In genomic region chr16:85657996-85658395, GRCh38 we compare ENCODE assay signal across 1 cellular context.
TF ChIP-seq lines count a peak whose summit lies in the region.

No MANE protein-coding gene starts in this region.

TF ChIP-seq in HCT116, 20 proteins besides CTCF, POLR2A, EP300 and RAD21:
- TF ChIP-seq SIN3A (IDR thresholded peaks at IDR 0.05; ENCODE audit: low read depth) (no peak), CBX3 (IDR thresholded peaks at IDR 0.05; ENCODE audit: low read depth) (no peak), TCF7L2 (IDR thresholded peaks at IDR 0.05; ENCODE audit: borderline replicate concordance, extremely low read depth, insufficient read depth, insufficient read length) (no peak), EZH2phosphoT487 (IDR thresholded peaks at IDR 0.05; ENCODE audit: borderline replicate concordance) (no peak), YY1 (IDR thresholded peaks at IDR 0.05; ENCODE audit: extremely low read depth, insufficient replicate concordance, low read depth, low read length) (no peak), SRF (IDR thresholded peaks at IDR 0.05; ENCODE audit: low read depth) (no peak), EZH2 (IDR thresholded peaks at IDR 0.05) (no peak), JUND (IDR thresholded peaks at IDR 0.05) (no peak)
- TF ChIP-seq, protein P1, sequence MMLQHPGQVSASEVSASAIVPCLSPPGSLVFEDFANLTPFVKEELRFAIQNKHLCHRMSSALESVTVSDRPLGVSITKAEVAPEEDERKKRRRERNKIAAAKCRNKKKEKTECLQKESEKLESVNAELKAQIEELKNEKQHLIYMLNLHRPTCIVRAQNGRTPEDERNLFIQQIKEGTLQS (IDR thresholded peaks at IDR 0.05) = no peak
TF ChIP-seq in HCT116: peak in this region for 0.
